In the genomic region with DNA sequence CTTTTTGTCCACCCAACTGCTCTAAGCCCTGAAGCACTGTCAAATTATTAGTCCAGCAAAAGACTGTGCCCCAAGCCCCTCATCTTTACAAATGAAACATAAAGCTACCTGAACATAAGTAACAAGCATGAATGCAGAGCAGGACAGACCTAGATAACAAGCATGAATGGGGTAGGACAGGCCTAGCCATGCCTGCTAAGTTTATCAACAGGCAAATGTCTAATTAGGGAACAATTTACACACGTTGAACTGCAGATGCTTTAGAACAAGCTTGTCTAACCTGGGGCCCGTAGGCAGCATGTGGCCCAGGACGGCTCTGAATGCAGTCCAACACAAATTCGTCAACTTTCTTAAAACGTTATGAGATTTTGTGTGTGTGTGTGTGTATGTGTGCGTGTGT, we compare ENCODE assay signal across 17 cellular contexts. TPM values are rescaled to one million over a fixed set of nuclear protein-coding genes. Genes with fewer than 3 reads are reported as not detected.
DNase-seq lines count a peak whose midpoint lies in the region; ATAC-seq and TF ChIP-seq lines count a peak whose summit lies in the region.
"Had no signal": no experiment of that assay in that cellular context is flagged by ENCODE, and none has a peak within 500 bp of the region (broad histone marks: within the 10 kb centered on the region; RNA-seq: fewer than 3 reads in every experiment).

No MANE protein-coding gene starts in this region.

- no peak overlapping the region for H3K4me3 Mint-ChIP-seq in T-helper 2 cell treated with Interferon-gamma antibody and Interleukin-4, amounts not matched to agents 5 μg/mL and 100 μg/mL, for 36 hours
- H3K4me3 Mint-ChIP-seq: CD8-positive, alpha-beta memory T cell; IgD-negative memory B cell had no signal

- TF ChIP-seq EP300 in esophagus muscularis mucosa (IDR thresholded peaks at IDR 0.05) (no peak), sigmoid colon (IDR thresholded peaks at IDR 0.05) (no peak)

- H3K27me3 ChIP-seq in cardiac muscle cell (no peaks in the 10 kb centered on the region), right atrium auricular region (no peaks in the 10 kb centered on the region), esophagus muscularis mucosa (no peaks in the 10 kb centered on the region), sigmoid colon (no peaks in the 10 kb centered on the region)
- H3K27me3 ChIP-seq: BLaER1 treated with 17β-estradiol and CSF1 and Interleukin-3, amounts not matched to agents 10 nM and 100 nM; SJCRH30 had no signal

- H3K36me3 ChIP-seq in cardiac muscle cell (peaks cover 6% of the 10 kb centered on the region), right atrium auricular region (peaks cover 23% of the 10 kb centered on the region), esophagus muscularis mucosa (peaks cover 0 to 47% (median 27%) of the 10 kb centered on the region in 4 donors), sigmoid colon (peaks cover 0 to 40% (median 3%) of the 10 kb centered on the region in 4 donors)

- H3K4me1 ChIP-seq in cardiac muscle cell (ENCODE audit: low read depth): peaks cover 7% of the 10 kb centered on the region
- no peaks in the 10 kb centered on the region for H3K4me1 ChIP-seq in right atrium auricular region
- H3K4me1 ChIP-seq in esophagus muscularis mucosa: peaks cover 0 to 96% (median 76%) of the 10 kb centered on the region in 4 donors
- peaks cover 0 to 89% (median 21%) of the 10 kb centered on the region in 4 donors for H3K4me1 ChIP-seq in sigmoid colon
- H3K4me1 ChIP-seq: A549; BLaER1 treated with 17β-estradiol and CSF1 and Interleukin-3, amounts not matched to agents 10 nM and 100 nM; SJCRH30 had no signal

- peaks cover 3% of the 10 kb centered on the region for H3K9me3 Mint-ChIP-seq in T-helper 2 cell treated with Interferon-gamma antibody and Interleukin-4, amounts not matched to agents 5 μg/mL and 100 μg/mL, for 36 hours
- H3K9me3 Mint-ChIP-seq: CD8-positive, alpha-beta memory T cell; IgD-negative memory B cell had no signal

- no peak for ATAC-seq in GM19463 (IDR thresholded peaks at IDR 0.05; ENCODE audit: unreplicated experiment)
- ATAC-seq: A549 had no signal

- 71% methylated on average over 6 of the region's 6 CpGs for WGBS in esophagus muscularis mucosa
- 89 to 92% methylated on average over 6 of the region's 6 CpGs for WGBS in sigmoid colon, 2 donors

- H3K4me3 ChIP-seq in cardiac muscle cell (no peak overlapping the region), right atrium auricular region (no peak overlapping the region), esophagus muscularis mucosa (no peak overlapping the region), sigmoid colon (no peak overlapping the region)
- H3K4me3 ChIP-seq: A549; BLaER1 treated with 17β-estradiol and CSF1 and Interleukin-3, amounts not matched to agents 10 nM and 100 nM; SJCRH30 had no signal

- TF ChIP-seq CTCF in cardiac muscle cell (IDR thresholded peaks at IDR 0.05; ENCODE audit: low read depth, low read length): no peak
- TF ChIP-seq CTCF in right atrium auricular region (IDR thresholded peaks at IDR 0.05): no peak
- TF ChIP-seq CTCF in esophagus muscularis mucosa (IDR thresholded peaks at IDR 0.05): no peak
- TF ChIP-seq CTCF in sigmoid colon (IDR thresholded peaks at IDR 0.05): no peak

- intact Hi-C loops in esophagus muscularis mucosa (cut with DNase I) (no loop called here), sigmoid colon (cut with DNase I) (no loop called here)

- H3K27ac ChIP-seq in cardiac muscle cell: peak overlapping the region; percentile 43
- H3K27ac ChIP-seq in right atrium auricular region: no peak overlapping the region
- H3K27ac ChIP-seq in esophagus muscularis mucosa (replicated peaks in 1 of 4): peak overlapping the region; percentile 55 to 76 (median 74)
- peak overlapping the region in 3 of 4 donors; percentile 10 to 67 (median 52) for H3K27ac ChIP-seq in sigmoid colon
- H3K27ac ChIP-seq: A549; BLaER1 treated with 17β-estradiol and CSF1 and Interleukin-3, amounts not matched to agents 10 nM and 100 nM; SJCRH30 had no signal

- TF ChIP-seq POLR2A in esophagus muscularis mucosa (IDR thresholded peaks at IDR 0.05; ENCODE audit: low read depth) (no peak), sigmoid colon (IDR thresholded peaks at IDR 0.05) (no peak)

- no peak overlapping the region for H3K27ac Mint-ChIP-seq in T-helper 2 cell treated with Interferon-gamma antibody and Interleukin-4, amounts not matched to agents 5 μg/mL and 100 μg/mL, for 36 hours
- H3K27ac Mint-ChIP-seq: CD8-positive, alpha-beta memory T cell; IgD-negative memory B cell had no signal

- DNase-seq in cardiac muscle cell (ENCODE audit: low read depth in 1 of 2, low spot score in 1 of 2) (no peak), right atrium auricular region (ENCODE audit: low spot score) (no peak), NCI-H1105 treated with DMSO at 0.1 percent for 48 hours (lab: John Stamatoyannopoulos, UW) (peak; percentile 74), esophagus muscularis mucosa (ENCODE audit: extremely low spot score) (no peak), sigmoid colon (no peak), NCI-H446 treated with DMSO at 0.1 percent for 48 hours (lab: John Stamatoyannopoulos, UW) (no peak)
- no peak for DNase-seq in T-helper 2 cell treated with Interferon-gamma antibody and Interleukin-4, amounts not matched to agents 5 μg/mL and 100 μg/mL, for 36 hours (ENCODE audit: low spot score)
- DNase-seq: CD8-positive, alpha-beta memory T cell; NCI-H1694; NCI-H226; NCI-H748 treated with DMSO at 0.1 percent for 48 hours; RPMI8226; SJCRH30 had no signal

- peaks cover 26% of the 10 kb centered on the region for H3K36me3 Mint-ChIP-seq in T-helper 2 cell treated with Interferon-gamma antibody and Interleukin-4, amounts not matched to agents 5 μg/mL and 100 μg/mL, for 36 hours (ENCODE audit: low read depth)

- H3K4me1 Mint-ChIP-seq in T-helper 2 cell treated with Interferon-gamma antibody and Interleukin-4, amounts not matched to agents 5 μg/mL and 100 μg/mL, for 36 hours (ENCODE audit: low read depth): no peaks in the 10 kb centered on the region

- no peaks in the 10 kb centered on the region for H3K27me3 Mint-ChIP-seq in T-helper 2 cell treated with Interferon-gamma antibody and Interleukin-4, amounts not matched to agents 5 μg/mL and 100 μg/mL, for 36 hours (ENCODE audit: low read depth)
- H3K27me3 Mint-ChIP-seq: CD8-positive, alpha-beta memory T cell; IgD-negative memory B cell had no signal

- H3K9me3 ChIP-seq in cardiac muscle cell (ENCODE audit: low read depth): no peaks in the 10 kb centered on the region
- H3K9me3 ChIP-seq in right atrium auricular region: no peaks in the 10 kb centered on the region
- no peaks in the 10 kb centered on the region for H3K9me3 ChIP-seq in esophagus muscularis mucosa
- no peaks in the 10 kb centered on the region for H3K9me3 ChIP-seq in sigmoid colon
- H3K9me3 ChIP-seq: A549, SJCRH30 had no signal

RNA-seq across cellular contexts. Expression of a gene that starts 13.6 kb away (rescaled TPM):
- 5.9 and 9.0 TPM in 2 replicates for total RNA-seq in cardiac muscle cell
- polyA plus RNA-seq in cardiac muscle cell: 6.1 and 12.3 TPM in 2 replicates
- 10 to 100 TPM in 1 of 2 donors, 1 to 10 TPM in 1; 9.8 to 10.9 TPM for total RNA-seq in right atrium auricular region
- total RNA-seq in esophagus muscularis mucosa: 10 to 100 TPM; 47.1 to 92.2 (median 69.3) TPM
- total RNA-seq in sigmoid colon: 10 to 100 TPM; 37.9 to 53.9 (median 43.9) TPM
- polyA plus RNA-seq in sigmoid colon: 1 to 10 TPM; 2.3 to 3.2 (median 2.4) TPM

Comparison
In these comparisons a context has a peak if more than half of its experiments do, and no peak if none do; other contexts are left out.
1. H3K27ac ChIP-seq: peak in cardiac muscle cell (single experiment), esophagus muscularis mucosa (4 of 4) and sigmoid colon (3 of 4); none in right atrium auricular region (0 of 2).